In genomic region chr5:43019293-43019614, GRCh38 we compare ENCODE assay signal across 8 cellular contexts. TPM values are rescaled to one million over a fixed set of nuclear protein-coding genes. Genes with fewer than 3 reads are reported as not detected.
A peak's percentile ranks its signal among the peaks of the same experiment; 100 is the strongest.
DNase-seq lines count a peak whose midpoint lies in the region; ATAC-seq and TF ChIP-seq lines count a peak whose summit lies in the region.

No MANE protein-coding gene starts in this region.

- 0 to 4% methylated on average over 4 to 6 of the region's 6 CpGs for WGBS in endodermal cell (ENCODE audit: insufficient coverage in 1 of 2, insufficient read length in 1 of 2), 2 experiments
- no CpG with 5 or more reads among the region's 6 CpGs for WGBS in neuronal stem cell (ENCODE audit: extremely low coverage in 2 of 2, insufficient read length in 2 of 2, insufficient replicate concordance in 1 of 2), 2 donors

- H3K36me3 Mint-ChIP-seq in CD8-positive, alpha-beta memory T cell, result peaks cover 0 to 29% (median 0%) of the 10 kb centered on the region in 3 donors
- no peaks in the 10 kb centered on the region for H3K36me3 Mint-ChIP-seq in endodermal cell (ENCODE audit: low read depth)

- H3K4me3 ChIP-seq in CD8-positive, alpha-beta memory T cell (ENCODE audit: low read length), result peak overlapping the region; percentile 87
- H3K4me3 ChIP-seq in Loucy (ENCODE audit: low read length, poor library complexity, severe bottlenecking) (peak overlapping the region; percentile 97), endodermal cell (ENCODE audit: low read length) (peak overlapping the region; percentile 93), neuronal stem cell (ENCODE audit: low read length in 2 of 2) (peak overlapping the region in 1 of 2 donors; percentile 80)

- H2AFZ ChIP-seq in Loucy (ENCODE audit: low read length) (no peak overlapping the region), neuronal stem cell (ENCODE audit: low read length) (peak overlapping the region; percentile 93)

- H3K79me2 ChIP-seq in Loucy (ENCODE audit: insufficient read depth, low read length), result peaks cover 94% of the 10 kb centered on the region

- peak overlapping the region; percentile 99 for H3K9ac ChIP-seq in Loucy (ENCODE audit: low read depth, low read length, poor library complexity, severe bottlenecking)
- H3K9ac ChIP-seq in endodermal cell (ENCODE audit: extremely low read depth, low read length, poor library complexity, severe bottlenecking), result peak overlapping the region; percentile 29
- no peak overlapping the region for H3K9ac ChIP-seq in neuronal stem cell (ENCODE audit: low read depth, low read length, poor library complexity)

- no peaks in the 10 kb centered on the region for H3K9me2 ChIP-seq in Loucy (replicated peaks; ENCODE audit: low read depth, low read length)

- H4K20me1 ChIP-seq in Loucy (ENCODE audit: insufficient read depth, low read length, poor library complexity, severe bottlenecking), result peaks cover 4% of the 10 kb centered on the region

- no peak overlapping the region for H2BK15ac ChIP-seq in neuronal stem cell (ENCODE audit: low read length)

- peaks cover 0 to 8% of the 10 kb centered on the region in 2 donors for H3K27me3 Mint-ChIP-seq in CD8-positive, alpha-beta memory T cell
- H3K27me3 Mint-ChIP-seq in endodermal cell (ENCODE audit: insufficient read depth), result peaks cover 65% of the 10 kb centered on the region

- peaks cover 36% of the 10 kb centered on the region for H3K4me1 ChIP-seq in CD8-positive, alpha-beta memory T cell (ENCODE audit: insufficient read depth, low read length)
- H3K4me1 ChIP-seq in Loucy (ENCODE audit: insufficient read depth, low read length, poor library complexity, severe bottlenecking) (peaks cover 55% of the 10 kb centered on the region), endodermal cell (ENCODE audit: control insufficient read depth, insufficient read depth, low read length) (peaks cover 4% of the 10 kb centered on the region), neuronal stem cell (ENCODE audit: control insufficient read depth in 2 of 2, insufficient read depth in 1 of 2, low read depth in 1 of 2, low read length in 2 of 2) (peaks cover 5 to 24% of the 10 kb centered on the region in 2 donors)

- H3K4me3 Mint-ChIP-seq in CD8-positive, alpha-beta memory T cell, result peak overlapping the region; percentile 97 to 100 (median 99)
- peak overlapping the region; percentile 80 for H3K4me3 Mint-ChIP-seq in endodermal cell

- no peak for DNase-seq in CD8-positive, alpha-beta memory T cell
- no peak for DNase-seq in endodermal cell
- DNase-seq in neuronal stem cell (ENCODE audit: low spot score), result no peak
- no peak for DNase-seq in AG20443 (ENCODE audit: low spot score)
- DNase-seq in NCI-H226, result no peak
- no peak for DNase-seq in HPDE6-E6E7 (ENCODE audit: extremely low spot score)

- no peak for ATAC-seq in GM21737 (IDR thresholded peaks at IDR 0.05; ENCODE audit: unreplicated experiment)

- no peaks in the 10 kb centered on the region for H3K27me3 ChIP-seq in CD8-positive, alpha-beta memory T cell (ENCODE audit: insufficient read depth, low read length, poor library complexity, severe bottlenecking)
- H3K27me3 ChIP-seq in Loucy (ENCODE audit: insufficient read depth, low read length, poor library complexity, severe bottlenecking) (no peaks in the 10 kb centered on the region), endodermal cell (ENCODE audit: control insufficient read depth, insufficient read depth, low read length, poor library complexity, severe bottlenecking) (peaks cover 29% of the 10 kb centered on the region), neuronal stem cell (ENCODE audit: control insufficient read depth in 3 of 3, insufficient read depth in 3 of 3, low read depth in 1 of 3, low read length in 3 of 3) (peaks cover 0 to 75% (median 8%) of the 10 kb centered on the region in 3 experiments)

- peaks cover 17% of the 10 kb centered on the region; the same call in 1 of the 2 replicates for H3F3A ChIP-seq in Loucy (ENCODE audit: low read depth)

- TF ChIP-seq CTCF in Loucy (conservative IDR thresholded peaks at IDR 0.05; ENCODE audit: low read length) (no peak), endodermal cell (conservative IDR thresholded peaks at IDR 0.05) (no peak)

- no peak overlapping the region for H2BK120ac ChIP-seq in neuronal stem cell (ENCODE audit: low read depth, low read length)

- H3K36me3 ChIP-seq in CD8-positive, alpha-beta memory T cell (ENCODE audit: insufficient read depth, low read length), result no peaks in the 10 kb centered on the region
- H3K36me3 ChIP-seq in Loucy (ENCODE audit: insufficient read depth, low read length), result no peaks in the 10 kb centered on the region; the same call in 1 of the 2 replicates
- no peaks in the 10 kb centered on the region for H3K36me3 ChIP-seq in endodermal cell (ENCODE audit: control insufficient read depth, insufficient read depth, low read length)
- no peaks in the 10 kb centered on the region for H3K36me3 ChIP-seq in neuronal stem cell (replicated peaks in 1 of 2; ENCODE audit: control insufficient read depth in 2 of 2, insufficient read depth in 2 of 2, low read length in 2 of 2)

- peak overlapping the region; percentile 96 for H3K27ac ChIP-seq in CD8-positive, alpha-beta memory T cell (ENCODE audit: low read depth, low read length)
- H3K27ac ChIP-seq in endodermal cell (ENCODE audit: low read depth, low read length) (no peak overlapping the region), neuronal stem cell (replicated peaks; ENCODE audit: low read length) (no peak overlapping the region)

- no peaks in the 10 kb centered on the region for H3K9me3 Mint-ChIP-seq in CD8-positive, alpha-beta memory T cell
- peaks cover 4% of the 10 kb centered on the region for H3K9me3 Mint-ChIP-seq in endodermal cell

- CTCF ChIA-PET in CD8-positive, alpha-beta memory T cell (lab: Charles Lee), result interaction anchor here (1.1 to 9.2 kb wide), 11 partner anchors 11 to 110 kb away, joined by 3 to 265 read pairs (median 22); partner anchors contain the start of genes ANXA2R and ZNF131

- no peak overlapping the region for H2AK5ac ChIP-seq in neuronal stem cell (ENCODE audit: low read depth, low read length)

- no peak overlapping the region for H3K23ac ChIP-seq in neuronal stem cell (ENCODE audit: low read depth, low read length, poor library complexity)

- H3K4me1 Mint-ChIP-seq in CD8-positive, alpha-beta memory T cell, result peaks cover 42 to 61% (median 57%) of the 10 kb centered on the region in 3 donors
- peaks cover 37% of the 10 kb centered on the region for H3K4me1 Mint-ChIP-seq in endodermal cell

- peak overlapping the region; percentile 87 for H3K4me2 ChIP-seq in Loucy (ENCODE audit: low read depth, low read length, poor library complexity, severe bottlenecking)
- H3K4me2 ChIP-seq in neuronal stem cell (ENCODE audit: insufficient read depth, low read length, poor library complexity, severe bottlenecking), result no peak overlapping the region

- H3K27ac Mint-ChIP-seq in CD8-positive, alpha-beta memory T cell, result peak overlapping the region; percentile 98 to 100 (median 100)
- H3K27ac Mint-ChIP-seq in endodermal cell, result no peak overlapping the region

- no peaks in the 10 kb centered on the region for H3K79me1 ChIP-seq in neuronal stem cell (ENCODE audit: low read depth, low read length)

- H3K9me3 ChIP-seq in CD8-positive, alpha-beta memory T cell (ENCODE audit: low read length), result no peaks in the 10 kb centered on the region
- H3K9me3 ChIP-seq in Loucy (ENCODE audit: insufficient read depth, low read depth, low read length) (no peaks in the 10 kb centered on the region), endodermal cell (ENCODE audit: control insufficient read depth, low read length) (no peaks in the 10 kb centered on the region), neuronal stem cell (replicated peaks in 1 of 2; ENCODE audit: control insufficient read depth in 2 of 2, insufficient read depth in 1 of 2, low read depth in 1 of 2, low read length in 2 of 2) (no peaks in the 10 kb centered on the region)

- no peak overlapping the region for H3K4ac ChIP-seq in neuronal stem cell (ENCODE audit: low read length)

- H3K18ac ChIP-seq in neuronal stem cell (ENCODE audit: low read length), result peak overlapping the region; percentile 15

- no peak overlapping the region for H4K91ac ChIP-seq in neuronal stem cell (ENCODE audit: low read depth, low read length, poor library complexity)

- POLR2A ChIA-PET in CD8-positive, alpha-beta memory T cell (lab: Charles Lee), result interaction anchor here (0.7 to 9.4 kb wide), 18 partner anchors 8 to 584 kb away, joined by 3 to 403 read pairs (median 8); partner anchors contain the start of genes ANXA2R, NNT, TMEM267 and ZNF131

- H4K8ac ChIP-seq in neuronal stem cell (ENCODE audit: low read depth, low read length), result no peak overlapping the region

- H2BK12ac ChIP-seq in neuronal stem cell (ENCODE audit: low read length), result no peak overlapping the region

- H3K14ac ChIP-seq in neuronal stem cell (ENCODE audit: low read length), result no peak overlapping the region

- H2BK5ac ChIP-seq in neuronal stem cell (ENCODE audit: low read length), result no peak overlapping the region

RNA-seq across cellular contexts. Expression of gene ANXA2R, which starts 20.9 kb away (rescaled TPM):
- 1 to 10 TPM; 6.0 to 6.8 TPM for total RNA-seq in CD8-positive, alpha-beta memory T cell
- 55.9 TPM for polyA plus RNA-seq in CD8-positive, alpha-beta memory T cell
- under 1 TPM; 0.73 to 0.97 TPM for total RNA-seq in endodermal cell
- 1.5 TPM for polyA plus RNA-seq in endodermal cell (2013, experiment 1 of 2)
- 0.91 TPM for polyA plus RNA-seq in endodermal cell (2013, experiment 2 of 2)
- polyA plus RNA-seq in neuronal stem cell (2013, experiment 1 of 2), result 0.07 TPM
- 0.07 TPM for polyA plus RNA-seq in neuronal stem cell (2013, experiment 2 of 2)
